15 cellular contexts compared by ENCODE assay signal in genomic region chrX:48523682-48524081, GRCh38. TPM values are rescaled to one million over a fixed set of nuclear protein-coding genes. Genes with fewer than 3 reads are reported as not detected.
A peak's percentile ranks its signal among the peaks of the same experiment; 100 is the strongest.
DNase-seq lines count a peak whose midpoint lies in the region; ATAC-seq and TF ChIP-seq lines count a peak whose summit lies in the region.
"Had no signal": no experiment of that assay in that cellular context is flagged by ENCODE, and none has a peak within 500 bp of the region (broad histone marks: within the 10 kb centered on the region; RNA-seq: fewer than 3 reads in every experiment).

No MANE protein-coding gene starts in this region.

- BruUV-seq in OCI-LY7 (replicated peaks; lab: Mats Ljungman, UMichigan), result TSS peak; percentile 51

- H3K79me2 ChIP-seq in OCI-LY7 (ENCODE audit: insufficient read depth, low read depth, low read length), result peaks cover 31% of the 10 kb centered on the region

- DNase-seq in activated T-cell treated with anti-CD3 and anti-CD28 coated beads, Interleukin-2, amount 50 U/mL, for 4 hours, result no peak
- no peak for DNase-seq in activated T-cell treated with anti-CD3 and anti-CD28 coated beads, Interleukin-2, amount 50 U/mL, for 1 hour
- DNase-seq in OCI-LY7 (ENCODE audit: low spot score) (no peak), progenitor cell of endocrine pancreas (ENCODE audit: low spot score, unreplicated experiment) (no peak), NCI-H187 treated with DMSO at 0.1 percent for 48 hours (lab: John Stamatoyannopoulos, UW) (no peak)
- DNase-seq: activated CD8-positive, alpha-beta memory T cell treated with anti-CD3 and anti-CD28 coated beads, Interleukin-2, amount 50 U/mL, for 4 hours; DMS79 treated with DMSO at 0.1 percent for 48 hours; effector CD4-positive, alpha-beta T cell; foreskin keratinocyte; GM23248; stimulated activated CD4-positive, alpha-beta T cell treated with anti-CD3 and anti-CD28 coated beads, Interleukin-2, amount 100 ng/mL, for 48 hours; stimulated activated naive CD4-positive, alpha-beta T cell had no signal

- intact Hi-C loops in OCI-LY7 (cut with micrococcal nuclease; ENCODE audit: unreplicated experiment), result loop anchor here (5.0 kb wide), 2 partner anchors 46 to 49 kb away; partner anchors contain the start of genes FTSJ1 and RBM3

- CTCF ChIA-PET in OCI-LY7 (lab: Charles Lee; ENCODE audit: unreplicated experiment), result no interaction called here

- H3K27ac ChIP-seq in OCI-LY7 (ENCODE audit: low read depth, low read length, poor library complexity, severe bottlenecking), result no peak overlapping the region
- H3K27ac ChIP-seq: foreskin keratinocyte, GM23248 had no signal

- H3K36me3 ChIP-seq in OCI-LY7 (ENCODE audit: insufficient read depth, low read length), result peaks cover 50% of the 10 kb centered on the region

- H3K27me3 Mint-ChIP-seq in activated T-cell treated with anti-CD3 and anti-CD28 coated beads, Interleukin-2, amount 50 U/mL, for 4 hours (ENCODE audit: low read depth), result no peaks in the 10 kb centered on the region
- H3K27me3 Mint-ChIP-seq in brain (peaks cover 7% of the 10 kb centered on the region), progenitor cell of endocrine pancreas (no peaks in the 10 kb centered on the region)

- peaks cover 10% of the 10 kb centered on the region for H3K36me3 Mint-ChIP-seq in activated T-cell treated with anti-CD3 and anti-CD28 coated beads, Interleukin-2, amount 50 U/mL, for 4 hours (ENCODE audit: insufficient read depth)
- H3K36me3 Mint-ChIP-seq in brain, result peaks cover 14% of the 10 kb centered on the region
- peaks cover 7% of the 10 kb centered on the region for H3K36me3 Mint-ChIP-seq in progenitor cell of endocrine pancreas (ENCODE audit: insufficient read depth)

- no peak for TF ChIP-seq CTCF in OCI-LY7 (conservative IDR thresholded peaks at IDR 0.05; ENCODE audit: low read length)
- TF ChIP-seq CTCF in brain (conservative IDR thresholded peaks at IDR 0.05), result no peak
- TF ChIP-seq CTCF in progenitor cell of endocrine pancreas (IDR thresholded peaks at IDR 0.05; ENCODE audit: unreplicated experiment), result no peak

- no peaks in the 10 kb centered on the region for H3K9me3 ChIP-seq in OCI-LY7 (ENCODE audit: low read length)

- peak overlapping the region; percentile 95 for H3K4me3 ChIP-seq in OCI-LY7 (ENCODE audit: low read depth, low read length, poor library complexity, severe bottlenecking)
- H3K4me3 ChIP-seq: GM23248 had no signal

- H3K4me3 Mint-ChIP-seq in activated T-cell treated with anti-CD3 and anti-CD28 coated beads, Interleukin-2, amount 50 U/mL, for 4 hours, result peak overlapping the region; percentile 46
- H3K4me3 Mint-ChIP-seq in brain (peak overlapping the region; percentile 27 to 76 (median 64)), progenitor cell of endocrine pancreas (ENCODE audit: low read depth) (peak overlapping the region; percentile 45)

- H4K20me1 ChIP-seq in OCI-LY7 (ENCODE audit: insufficient read depth, low read length), result no peaks in the 10 kb centered on the region

- no peaks in the 10 kb centered on the region for H3K9me3 Mint-ChIP-seq in activated T-cell treated with anti-CD3 and anti-CD28 coated beads, Interleukin-2, amount 50 U/mL, for 4 hours
- H3K9me3 Mint-ChIP-seq in brain, result peaks cover 0 to 9% (median 0%) of the 10 kb centered on the region in 5 experiments
- H3K9me3 Mint-ChIP-seq in progenitor cell of endocrine pancreas (ENCODE audit: low read depth), result peaks cover 8% of the 10 kb centered on the region

- no peak for ATAC-seq in activated T-cell treated with anti-CD3 and anti-CD28 coated beads, Interleukin-2, amount 50 U/mL, for 4 hours
- ATAC-seq in HG02981 (IDR thresholded peaks at IDR 0.05; ENCODE audit: unreplicated experiment) (no peak), GM21423 (IDR thresholded peaks at IDR 0.05; ENCODE audit: unreplicated experiment) (no peak)
- ATAC-seq: foreskin keratinocyte had no signal

- no peaks in the 10 kb centered on the region for H3K9me2 ChIP-seq in OCI-LY7 (ENCODE audit: insufficient read depth, low read length)

- H2AFZ ChIP-seq in OCI-LY7 (ENCODE audit: low read length), result no peak overlapping the region
- H2AFZ ChIP-seq: GM23248 had no signal

- POLR2A ChIA-PET in OCI-LY7 (lab: Charles Lee), result no interaction called here

- H3K4me1 ChIP-seq in OCI-LY7 (ENCODE audit: insufficient read depth, low read length, poor library complexity, severe bottlenecking), result peaks cover 38% of the 10 kb centered on the region
- H3K4me1 ChIP-seq: foreskin keratinocyte had no signal

- H3K27ac Mint-ChIP-seq in brain (peak overlapping the region in 4 of 5 experiments; percentile 20 to 79 (median 48)), progenitor cell of endocrine pancreas (peak overlapping the region; percentile 49)

- peak overlapping the region; percentile 87; the same call in 1 of the 2 replicates for H3K4me2 ChIP-seq in OCI-LY7 (ENCODE audit: low read length)

- peaks cover 28% of the 10 kb centered on the region for H3K4me1 Mint-ChIP-seq in activated T-cell treated with anti-CD3 and anti-CD28 coated beads, Interleukin-2, amount 50 U/mL, for 4 hours (ENCODE audit: low read depth)
- peaks cover 15% of the 10 kb centered on the region for H3K4me1 Mint-ChIP-seq in brain
- peaks cover 8% of the 10 kb centered on the region for H3K4me1 Mint-ChIP-seq in progenitor cell of endocrine pancreas (ENCODE audit: low read depth)

RNA-seq across cellular contexts. Expression of gene EBP, which starts 2.1 kb away (rescaled TPM):
- 100 to 1,000 TPM in 2 of 3 donors, 10 to 100 TPM in 1; 87.0 to 113 (median 106) TPM for total RNA-seq in activated T-cell treated with anti-CD3 and anti-CD28 coated beads, Interleukin-2, amount 50 U/mL, for 4 hours
- total RNA-seq in OCI-LY7 (2014; rRNA removed; shearing (Covaris generic)), result 94.4 and 101 TPM in 2 replicates
- total RNA-seq in OCI-LY7 (2022) (110 and 126 TPM in 2 replicates), progenitor cell of endocrine pancreas (73.1 and 81.9 TPM in 2 replicates)
- 131 TPM for polyA plus RNA-seq in brain (ENCODE audit: insufficient read depth, low read depth, low replicate concordance)

RNA-seq across cellular contexts. Expression of gene PORCN, which starts 14.9 kb away (rescaled TPM):
- total RNA-seq in activated T-cell treated with anti-CD3 and anti-CD28 coated beads, Interleukin-2, amount 50 U/mL, for 4 hours, result 1 to 10 TPM; 7.5 to 10.0 (median 9.4) TPM
- 4.2 and 8.4 TPM in 2 replicates for total RNA-seq in OCI-LY7 (2014; rRNA removed; shearing (Covaris generic))
- total RNA-seq in OCI-LY7 (2022), result 9.9 and 11.3 TPM in 2 replicates
- polyA plus RNA-seq in brain (ENCODE audit: insufficient read depth, low read depth, low replicate concordance), result 15.9 TPM
- 6.5 and 8.3 TPM in 2 replicates for total RNA-seq in progenitor cell of endocrine pancreas

RNA-seq across cellular contexts. Expression of gene TBC1D25, which starts 15.8 kb away (rescaled TPM):
- total RNA-seq in activated T-cell treated with anti-CD3 and anti-CD28 coated beads, Interleukin-2, amount 50 U/mL, for 4 hours, result 10 to 100 TPM; 15.1 to 17.4 (median 16.5) TPM
- 6.8 and 7.6 TPM in 2 replicates for total RNA-seq in OCI-LY7 (2014; rRNA removed; shearing (Covaris generic))
- 11.2 and 14.1 TPM in 2 replicates for total RNA-seq in OCI-LY7 (2022)
- polyA plus RNA-seq in brain (ENCODE audit: insufficient read depth, low read depth, low replicate concordance), result 17.9 TPM
- 12.6 and 14.5 TPM in 2 replicates for total RNA-seq in progenitor cell of endocrine pancreas

RNA-seq across cellular contexts. Expression of gene FTSJ1, which starts 47.7 kb away (rescaled TPM):
- 100 to 1,000 TPM; 130 to 147 (median 134) TPM for total RNA-seq in activated T-cell treated with anti-CD3 and anti-CD28 coated beads, Interleukin-2, amount 50 U/mL, for 4 hours
- total RNA-seq in OCI-LY7 (2014; rRNA removed; shearing (Covaris generic)), result 55.7 and 66.1 TPM in 2 replicates
- 51.8 and 54.7 TPM in 2 replicates for total RNA-seq in OCI-LY7 (2022)
- polyA plus RNA-seq in brain (ENCODE audit: insufficient read depth, low read depth, low replicate concordance), result 48.7 TPM
- total RNA-seq in progenitor cell of endocrine pancreas, result 40.5 and 41.8 TPM in 2 replicates

RNA-seq across cellular contexts. Expression of gene RBM3, which starts 50.6 kb away (rescaled TPM):
- total RNA-seq in activated T-cell treated with anti-CD3 and anti-CD28 coated beads, Interleukin-2, amount 50 U/mL, for 4 hours, result 100 to 1,000 TPM; 459 to 489 (median 484) TPM
- 149 and 156 TPM in 2 replicates for total RNA-seq in OCI-LY7 (2014; rRNA removed; shearing (Covaris generic))
- 188 and 202 TPM in 2 replicates for total RNA-seq in OCI-LY7 (2022)
- polyA plus RNA-seq in brain (ENCODE audit: insufficient read depth, low read depth, low replicate concordance), result 128 TPM
- 140 and 169 TPM in 2 replicates for total RNA-seq in progenitor cell of endocrine pancreas
